35 cellular contexts compared by ENCODE assay signal in the genomic region with DNA sequence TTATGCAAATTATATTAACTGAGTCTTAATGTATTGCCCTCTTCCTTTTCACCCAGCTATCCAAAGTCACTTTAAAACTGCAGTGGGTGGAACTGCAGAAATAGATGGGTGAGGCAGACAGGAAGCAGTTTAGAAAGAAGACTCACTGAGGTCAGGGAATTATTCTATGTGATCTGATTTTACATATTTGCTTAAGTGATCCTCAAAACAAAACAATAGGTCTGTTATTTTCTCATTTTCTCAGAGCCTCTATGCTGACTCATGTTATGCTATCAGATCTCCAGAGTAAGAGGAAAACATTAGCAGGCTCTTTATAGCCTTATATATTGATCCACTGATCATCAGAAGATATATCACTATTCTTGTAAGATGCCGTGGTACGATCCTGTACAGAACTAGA.
A peak's percentile ranks its signal among the peaks of the same experiment; 100 is the strongest.
DNase-seq lines count a peak whose midpoint lies in the region; ATAC-seq, FAIRE-seq and TF ChIP-seq lines count a peak whose summit lies in the region.
"Had no signal": no experiment of that assay in that cellular context is flagged by ENCODE, and none has a peak within 500 bp of the region (broad histone marks: within the 10 kb centered on the region; RNA-seq: fewer than 3 reads in every experiment).

No MANE protein-coding gene starts in this region.

- DNase-seq in GM03348 (ENCODE audit: low spot score) = peak; percentile 5
- DNase-seq in HT1080 (ENCODE audit: low read depth) = peak; percentile 60
- no peak for DNase-seq in keratinocyte (ENCODE audit: low read depth, low spot score)
- no peak for DNase-seq in T-helper 17 cell
- no peak for DNase-seq in NCI-H2029 treated with DMSO at 0.1 percent for 48 hours (lab: John Stamatoyannopoulos, UW)
- DNase-seq in DMS153 (lab: John Stamatoyannopoulos, UW) = no peak
- no peak for DNase-seq in CD1c-positive myeloid dendritic cell (ENCODE audit: extremely low spot score)
- DNase-seq: activated CD4-positive, alpha-beta T cell treated with anti-CD3 and anti-CD28 coated beads, Interleukin-2, amount 50 U/mL, for 4 hours; activated naive CD4-positive, alpha-beta T cell treated with anti-CD3 and anti-CD28 coated beads, Interleukin-2, amount 10 ng/mL, durations not matched to agents 7 days and 5 days; anterior cingulate cortex; caudate nucleus; CD4-positive, alpha-beta T cell; esophagus squamous epithelium; HFFc6; hippocampal formation; left ventricle myocardium superior; naive thymus-derived CD4-positive, alpha-beta T cell; NCI-H1417; NCI-H2081 treated with DMSO at 0.1 percent for 48 hours; NCI-H226; small intestine; stimulated activated CD4-positive, alpha-beta T cell treated with anti-CD3 and anti-CD28 coated beads, Interleukin-1b, Interleukin-23, amount 100 ng/mL, for 48 hours; stimulated activated CD8-positive, alpha-beta memory T cell treated with anti-CD3 and anti-CD28 coated beads, Interleukin-4, amount 100 ng/mL, for 48 hours; stomach; thyroid gland; WERI-Rb-1 had no signal

- peak; percentile 17 for FAIRE-seq in keratinocyte (lab: Jason Lieb, UNC)
- FAIRE-seq: D721Med, GM12891, HepG2, small intestine had no signal

- no peak overlapping the region for H2AFZ ChIP-seq in keratinocyte (ENCODE audit: control insufficient read depth, low read length)

- H3K9me3 ChIP-seq in keratinocyte (ENCODE audit: control insufficient read depth, low read depth, low read length) = no peaks in the 10 kb centered on the region
- no peaks in the 10 kb centered on the region for H3K9me3 ChIP-seq in T-helper 17 cell (ENCODE audit: control insufficient read depth, low read length, poor library complexity, severe bottlenecking)
- H3K9me3 ChIP-seq: esophagus squamous epithelium, gastroesophageal sphincter, stomach, thyroid gland had no signal

- H3K4me1 ChIP-seq in keratinocyte (ENCODE audit: control insufficient read depth, extremely low read depth, insufficient read depth, low read length) = peaks cover 3% of the 10 kb centered on the region

- TF ChIP-seq CTCF in keratinocyte (optimal IDR thresholded peaks at IDR 0.05 in 1 of 3, IDR thresholded peaks at IDR 0.05 in 1 of 3, conservative IDR thresholded peaks at IDR 0.05 in 1 of 3; ENCODE audit: extremely low read depth in 1 of 3, insufficient read depth in 2 of 3, low read length in 3 of 3) = no peak

- H3K27ac ChIP-seq in keratinocyte (ENCODE audit: control insufficient read depth, insufficient read depth, low read length) = no peak overlapping the region
- H3K27ac ChIP-seq: esophagus squamous epithelium, gastroesophageal sphincter, RWPE1, thyroid gland, WERI-Rb-1 had no signal

- ATAC-seq in activated T-helper 17 cell treated with anti-CD3 and anti-CD28 coated beads, Interleukin-2, amount 50 U/mL, for 72 hours (replicated peaks) = peak; percentile 31
- ATAC-seq in T-helper 17 cell = no peak
- ATAC-seq: gastroesophageal sphincter; HepG2; left ventricle myocardium superior; naive thymus-derived CD4-positive, alpha-beta T cell had no signal

- peaks cover 57% of the 10 kb centered on the region for H3K36me3 Mint-ChIP-seq in activated T-helper 17 cell treated with anti-CD3 and anti-CD28 coated beads, Interleukin-2, amount 50 U/mL, for 72 hours (ENCODE audit: low read depth)
- peaks cover 5% of the 10 kb centered on the region for H3K36me3 Mint-ChIP-seq in T-helper 17 cell (ENCODE audit: low read depth)

- dilution Hi-C loops in keratinocyte (cut with MboI; ENCODE audit: extremely low pct_ligation_motif_present, low sequenced_read_pairs) = no loop called here

- peaks cover 14% of the 10 kb centered on the region for H3K4me1 Mint-ChIP-seq in activated T-helper 17 cell treated with anti-CD3 and anti-CD28 coated beads, Interleukin-2, amount 50 U/mL, for 72 hours
- peaks cover 6% of the 10 kb centered on the region for H3K4me1 Mint-ChIP-seq in T-helper 17 cell

- H3K4me2 ChIP-seq in keratinocyte (ENCODE audit: control insufficient read depth, extremely low read depth, insufficient read depth, low read depth, low read length) = no peak overlapping the region

- H3K9ac ChIP-seq in keratinocyte (ENCODE audit: control insufficient read depth, extremely low read depth, insufficient read depth, low read length) = no peak overlapping the region

- no peaks in the 10 kb centered on the region for H4K20me1 ChIP-seq in keratinocyte (ENCODE audit: control insufficient read depth, extremely low read depth, insufficient read depth, low read length)

- H3K9me3 Mint-ChIP-seq in activated T-helper 17 cell treated with anti-CD3 and anti-CD28 coated beads, Interleukin-2, amount 50 U/mL, for 72 hours = no peaks in the 10 kb centered on the region
- H3K9me3 Mint-ChIP-seq: activated naive CD4-positive, alpha-beta T cell treated with anti-CD3 and anti-CD28 coated beads, Interleukin-2, amount 10 ng/mL, durations not matched to agents 7 days and 5 days; activated T-helper 1 cell treated with anti-CD3 and anti-CD28 coated beads, Interleukin-12 subunit alpha, Interleukin-12 subunit beta, Interleukin-2, Interleukin-4 antibody, amounts not matched to agents 30 ng/mL and 10 ng/mL and 1 ng/mL, durations not matched to agents 14 hours and 24 hours and 36 hours; CD4-positive, alpha-beta T cell; dendritic cell treated with granulocyte-macrophage colony-stimulating factor and Interleukin-4, amounts not matched to agents 40 ng/mL and 50 ng/mL, for 4 days; HFFc6; naive thymus-derived CD4-positive, alpha-beta T cell had no signal

- no peaks in the 10 kb centered on the region for H3K9me1 ChIP-seq in keratinocyte (ENCODE audit: control insufficient read depth, extremely low read depth, insufficient read depth, low read length)

- peaks cover 4% of the 10 kb centered on the region for H3K79me2 ChIP-seq in keratinocyte (ENCODE audit: control insufficient read depth, insufficient read depth, low read length)

- H3K27ac Mint-ChIP-seq in activated T-helper 17 cell treated with anti-CD3 and anti-CD28 coated beads, Interleukin-2, amount 50 U/mL, for 72 hours = no peak overlapping the region
- H3K27ac Mint-ChIP-seq in T-helper 17 cell = no peak overlapping the region
- H3K27ac Mint-ChIP-seq: activated naive CD4-positive, alpha-beta T cell treated with anti-CD3 and anti-CD28 coated beads, Interleukin-2, amount 10 ng/mL, durations not matched to agents 7 days and 5 days; activated T-helper 1 cell treated with anti-CD3 and anti-CD28 coated beads, Interleukin-12 subunit alpha, Interleukin-12 subunit beta, Interleukin-2, Interleukin-4 antibody, amounts not matched to agents 30 ng/mL and 10 ng/mL and 1 ng/mL, durations not matched to agents 14 hours and 24 hours and 36 hours; CD4-positive, alpha-beta T cell; dendritic cell treated with granulocyte-macrophage colony-stimulating factor and Interleukin-4, amounts not matched to agents 40 ng/mL and 50 ng/mL, for 4 days; HFFc6; mesothelial cell of epicardium; naive thymus-derived CD4-positive, alpha-beta T cell had no signal

- H3K4me3 Mint-ChIP-seq in activated T-helper 17 cell treated with anti-CD3 and anti-CD28 coated beads, Interleukin-2, amount 50 U/mL, for 72 hours = no peak overlapping the region
- no peak overlapping the region for H3K4me3 Mint-ChIP-seq in T-helper 17 cell
- H3K4me3 Mint-ChIP-seq: activated naive CD4-positive, alpha-beta T cell treated with anti-CD3 and anti-CD28 coated beads, Interleukin-2, amount 10 ng/mL, durations not matched to agents 7 days and 5 days; activated T-helper 1 cell treated with anti-CD3 and anti-CD28 coated beads, Interleukin-12 subunit alpha, Interleukin-12 subunit beta, Interleukin-2, Interleukin-4 antibody, amounts not matched to agents 30 ng/mL and 10 ng/mL and 1 ng/mL, durations not matched to agents 14 hours and 24 hours and 36 hours; CD4-positive, alpha-beta T cell; dendritic cell treated with granulocyte-macrophage colony-stimulating factor and Interleukin-4, amounts not matched to agents 40 ng/mL and 50 ng/mL, for 4 days; HFFc6; mesothelial cell of epicardium; naive thymus-derived CD4-positive, alpha-beta T cell had no signal

- H3K27me3 Mint-ChIP-seq in activated T-helper 17 cell treated with anti-CD3 and anti-CD28 coated beads, Interleukin-2, amount 50 U/mL, for 72 hours = no peaks in the 10 kb centered on the region
- H3K27me3 Mint-ChIP-seq in T-helper 17 cell = no peaks in the 10 kb centered on the region
- H3K27me3 Mint-ChIP-seq: activated naive CD4-positive, alpha-beta T cell treated with anti-CD3 and anti-CD28 coated beads, Interleukin-2, amount 10 ng/mL, durations not matched to agents 7 days and 5 days; CD4-positive, alpha-beta T cell; dendritic cell treated with granulocyte-macrophage colony-stimulating factor and Interleukin-4, amounts not matched to agents 40 ng/mL and 50 ng/mL, for 4 days; naive thymus-derived CD4-positive, alpha-beta T cell had no signal

- no peak overlapping the region for H3K4me3 ChIP-seq in keratinocyte (ENCODE audit: control insufficient read depth in 2 of 3, extremely low read depth in 1 of 3, insufficient read depth in 2 of 3, low read depth in 1 of 3, low read length in 3 of 3)
- H3K4me3 ChIP-seq: esophagus squamous epithelium, gastroesophageal sphincter, stomach, thyroid gland had no signal

- H3K36me3 ChIP-seq in keratinocyte (ENCODE audit: control insufficient read depth in 2 of 2, extremely low read depth in 1 of 2, insufficient read depth in 2 of 2, low read length in 2 of 2) = peaks cover 2 to 3% of the 10 kb centered on the region in 2 experiments
- H3K36me3 ChIP-seq: gastroesophageal sphincter, thyroid gland, WERI-Rb-1 had no signal

- no peaks in the 10 kb centered on the region for H3K27me3 ChIP-seq in keratinocyte (ENCODE audit: control insufficient read depth, extremely low read depth, insufficient read depth, low read length)
- H3K27me3 ChIP-seq: esophagus squamous epithelium, gastroesophageal sphincter, stomach, thyroid gland had no signal

Comparison
In these comparisons a context has a peak if more than half of its experiments do, and no peak if none do; other contexts are left out.
1. DNase-seq: peak in GM03348 (single experiment) and HT1080 (single experiment); none in keratinocyte (single experiment), T-helper 17 cell (0 of 3), NCI-H2029 treated with DMSO at 0.1 percent for 48 hours (single experiment), DMS153 (single experiment) and CD1c-positive myeloid dendritic cell (single experiment).